In the genomic region with DNA sequence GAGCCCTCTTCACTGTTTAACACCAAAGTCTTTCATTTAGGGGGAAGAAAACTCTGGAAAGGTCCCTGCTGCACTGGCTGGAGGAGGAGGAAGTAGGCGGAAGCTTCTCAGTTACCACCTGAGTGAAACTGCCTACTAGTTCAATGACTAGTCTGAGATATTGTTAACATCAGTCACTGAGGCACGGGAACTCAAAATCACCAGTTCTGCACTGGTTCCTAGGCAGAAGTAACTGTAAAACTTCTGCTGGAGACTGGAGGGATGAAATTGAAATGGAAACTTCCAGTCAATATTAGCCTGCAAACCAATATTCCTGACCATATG, we compare ENCODE assay signal across 13 cellular contexts.
DNase-seq lines count a peak whose midpoint lies in the region; ATAC-seq and TF ChIP-seq lines count a peak whose summit lies in the region.
"Had no signal": no experiment of that assay in that cellular context is flagged by ENCODE, and none has a peak within 500 bp of the region (broad histone marks: within the 10 kb centered on the region; RNA-seq: fewer than 3 reads in every experiment).

No MANE protein-coding gene starts in this region.

- no peak for TF ChIP-seq POLR2A in erythroblast (IDR thresholded peaks at IDR 0.05; ENCODE audit: low read length)

- H3K4me3 ChIP-seq in GM06990 (replicated peaks; ENCODE audit: low read depth, low read length) = no peak overlapping the region
- H3K4me3 ChIP-seq: A549, heart right ventricle, ovary, stomach had no signal

- no peak for TF ChIP-seq CTCF in GM06990 (IDR thresholded peaks at IDR 0.05; ENCODE audit: insufficient read depth, low read length, poor library complexity, severe bottlenecking)

- DNase-seq in GM06990 (ENCODE audit: extremely low read depth, insufficient read length) (peak; percentile 18), NCI-H526 (lab: John Stamatoyannopoulos, UW) (no peak), OCI-M1 (lab: John Stamatoyannopoulos, UW) (no peak), erythroblast (lab: John Stamatoyannopoulos, UW) (no peak), DMS 273 (lab: John Stamatoyannopoulos, UW; ENCODE audit: unreplicated experiment) (no peak)
- DNase-seq: activated gamma-delta T cell, heart right ventricle, ovary, stomach had no signal

- ATAC-seq in GM19452 (IDR thresholded peaks at IDR 0.05; ENCODE audit: unreplicated experiment) (peak; percentile 83), HG02852 (IDR thresholded peaks at IDR 0.05; ENCODE audit: unreplicated experiment) (peak; percentile 87), HG03520 (IDR thresholded peaks at IDR 0.05; ENCODE audit: unreplicated experiment) (peak; percentile 63)
- ATAC-seq: A549, heart right ventricle had no signal

- H3K36me3 ChIP-seq in GM06990 (ENCODE audit: control insufficient read depth, insufficient read depth, low read length) = no peaks in the 10 kb centered on the region
- H3K36me3 ChIP-seq: heart right ventricle, ovary, stomach had no signal

- H3K27me3 ChIP-seq in GM06990 (replicated peaks; ENCODE audit: control insufficient read depth, insufficient read depth, low read length) = no peaks in the 10 kb centered on the region
- H3K27me3 ChIP-seq: heart right ventricle, ovary, stomach had no signal
